In the genomic region with DNA sequence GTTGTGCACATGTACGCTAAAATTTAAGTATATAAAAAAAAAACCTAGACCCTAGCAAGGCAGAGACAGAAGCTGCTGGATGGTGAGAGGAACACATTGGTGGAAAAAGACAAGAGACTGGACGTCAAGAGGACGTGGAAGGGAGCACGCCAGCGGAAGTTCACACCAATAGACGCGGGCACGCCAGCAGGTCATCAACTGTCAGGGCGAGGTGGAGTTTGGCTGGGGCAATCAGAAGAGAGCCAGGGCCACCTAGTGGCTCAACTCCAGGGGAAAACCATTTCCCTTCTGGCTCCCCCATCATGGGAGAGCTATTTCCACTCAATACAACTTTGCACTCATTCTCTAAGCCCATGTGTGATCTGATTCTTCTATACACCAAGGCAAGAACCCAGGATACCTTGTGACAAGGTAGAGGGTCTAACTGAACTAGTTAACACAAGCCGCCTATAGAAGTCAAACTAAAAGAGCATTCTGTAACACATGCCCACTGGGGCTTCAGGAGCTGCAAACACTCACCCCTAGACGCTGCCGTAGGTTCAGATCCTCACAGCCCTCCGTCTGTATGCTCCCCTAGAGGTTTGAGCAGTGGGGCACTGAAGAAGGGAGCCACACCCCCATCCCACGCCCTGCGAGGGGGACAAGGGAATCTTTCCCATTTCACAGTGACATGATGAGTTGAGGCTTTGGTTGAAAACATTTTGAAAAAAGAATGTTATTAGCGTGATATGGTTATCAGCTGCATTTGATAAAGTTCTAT, we compare ENCODE assay signal across 9 cellular contexts.
A peak's percentile ranks its signal among the peaks of the same experiment; 100 is the strongest.
DNase-seq lines count a peak whose midpoint lies in the region; ATAC-seq and TF ChIP-seq lines count a peak whose summit lies in the region.
"Had no signal": no experiment of that assay in that cellular context is flagged by ENCODE, and none has a peak within 500 bp of the region (broad histone marks: within the 10 kb centered on the region; RNA-seq: fewer than 3 reads in every experiment).

No MANE protein-coding gene starts in this region.

- TF ChIP-seq CTCF in AG09319 (IDR thresholded peaks at IDR 0.05; ENCODE audit: low read depth, low read length) (peak; percentile 9), GM20000 (IDR thresholded peaks at IDR 0.05; ENCODE audit: extremely low read depth, missing control alignments) (no peak), OCI-LY3 (IDR thresholded peaks at IDR 0.05; ENCODE audit: low read depth, low read length) (peak; percentile 34)

- DNase-seq in AG09319 (ENCODE audit: extremely low read depth, low read depth) (no peak), GM20000 (ENCODE audit: low spot score) (peak; percentile 3), iPS DF 6.9 (ENCODE audit: low read depth, low spot score) (peak; percentile 33), NCI-H1436 (lab: John Stamatoyannopoulos, UW) (no peak), NCI-H1048 (lab: John Stamatoyannopoulos, UW) (no peak)
- DNase-seq in effector CD4-positive, alpha-beta T cell: no peak

- no peaks in the 10 kb centered on the region for H3K27me3 ChIP-seq in OCI-LY3 (ENCODE audit: low read depth, low read length)
- H3K27me3 ChIP-seq in iPS DF 6.9 (ENCODE audit: control insufficient read depth, insufficient read depth, low read length): no peaks in the 10 kb centered on the region
- H3K27me3 ChIP-seq: SJSA1 had no signal

- 0 out of 2 replicates have a peak, but pooled peaks cover 2% of the 10 kb centered on the region for H3K4me1 ChIP-seq in OCI-LY3 (ENCODE audit: low read length)
- H3K4me1 ChIP-seq in iPS DF 6.9 (ENCODE audit: control insufficient read depth, insufficient read depth, low read length): no peaks in the 10 kb centered on the region
- H3K4me1 ChIP-seq: SJSA1 had no signal

- no peak overlapping the region for H3K4me2 ChIP-seq in OCI-LY3 (ENCODE audit: low read length)

- H3K36me3 ChIP-seq in OCI-LY3 (replicated peaks; ENCODE audit: low read depth, low read length) (no peaks in the 10 kb centered on the region), iPS DF 6.9 (ENCODE audit: control insufficient read depth, insufficient read depth, low read length) (no peaks in the 10 kb centered on the region)
- H3K36me3 ChIP-seq: SJSA1 had no signal

- H4K20me1 ChIP-seq in OCI-LY3 (ENCODE audit: insufficient read depth, low read length): no peaks in the 10 kb centered on the region

- H3K79me2 ChIP-seq in OCI-LY3 (ENCODE audit: low read length): no peaks in the 10 kb centered on the region

- 100% methylated on average over 1 of the region's 16 CpGs for WGBS in iPS DF 6.9 (ENCODE audit: insufficient coverage, insufficient read length)

- H3K27ac ChIP-seq in OCI-LY3 (ENCODE audit: low read length) (no peak overlapping the region), iPS DF 6.9 (ENCODE audit: low read length) (no peak overlapping the region)
- H3K27ac ChIP-seq: SJSA1 had no signal

- no peak for ATAC-seq in GM21515 (IDR thresholded peaks at IDR 0.05; ENCODE audit: unreplicated experiment)

- no peak overlapping the region for H2AFZ ChIP-seq in OCI-LY3 (ENCODE audit: low read depth, low read length)

- no peak overlapping the region for H3K4me3 ChIP-seq in OCI-LY3 (ENCODE audit: low read length)
- no peak overlapping the region for H3K4me3 ChIP-seq in iPS DF 6.9 (ENCODE audit: low read length)
- H3K4me3 ChIP-seq: SJSA1 had no signal

- H3K9ac ChIP-seq in OCI-LY3 (ENCODE audit: low read length): no peak overlapping the region

- H3K9me3 ChIP-seq in OCI-LY3 (ENCODE audit: insufficient read depth, low read length) (no peaks in the 10 kb centered on the region), iPS DF 6.9 (ENCODE audit: control insufficient read depth, insufficient read depth, low read length) (no peaks in the 10 kb centered on the region)
- H3K9me3 ChIP-seq: SJSA1 had no signal

Comparison
In these comparisons a context has a peak if more than half of its experiments do, and no peak if none do; other contexts are left out.
1. DNase-seq: peak in GM20000 (single experiment) and iPS DF 6.9 (single experiment); none in AG09319 (single experiment), effector CD4-positive, alpha-beta T cell (single experiment), NCI-H1436 (single experiment) and NCI-H1048 (single experiment).